Comparison of ENCODE assay signal across 1 cellular context in the genomic region with DNA sequence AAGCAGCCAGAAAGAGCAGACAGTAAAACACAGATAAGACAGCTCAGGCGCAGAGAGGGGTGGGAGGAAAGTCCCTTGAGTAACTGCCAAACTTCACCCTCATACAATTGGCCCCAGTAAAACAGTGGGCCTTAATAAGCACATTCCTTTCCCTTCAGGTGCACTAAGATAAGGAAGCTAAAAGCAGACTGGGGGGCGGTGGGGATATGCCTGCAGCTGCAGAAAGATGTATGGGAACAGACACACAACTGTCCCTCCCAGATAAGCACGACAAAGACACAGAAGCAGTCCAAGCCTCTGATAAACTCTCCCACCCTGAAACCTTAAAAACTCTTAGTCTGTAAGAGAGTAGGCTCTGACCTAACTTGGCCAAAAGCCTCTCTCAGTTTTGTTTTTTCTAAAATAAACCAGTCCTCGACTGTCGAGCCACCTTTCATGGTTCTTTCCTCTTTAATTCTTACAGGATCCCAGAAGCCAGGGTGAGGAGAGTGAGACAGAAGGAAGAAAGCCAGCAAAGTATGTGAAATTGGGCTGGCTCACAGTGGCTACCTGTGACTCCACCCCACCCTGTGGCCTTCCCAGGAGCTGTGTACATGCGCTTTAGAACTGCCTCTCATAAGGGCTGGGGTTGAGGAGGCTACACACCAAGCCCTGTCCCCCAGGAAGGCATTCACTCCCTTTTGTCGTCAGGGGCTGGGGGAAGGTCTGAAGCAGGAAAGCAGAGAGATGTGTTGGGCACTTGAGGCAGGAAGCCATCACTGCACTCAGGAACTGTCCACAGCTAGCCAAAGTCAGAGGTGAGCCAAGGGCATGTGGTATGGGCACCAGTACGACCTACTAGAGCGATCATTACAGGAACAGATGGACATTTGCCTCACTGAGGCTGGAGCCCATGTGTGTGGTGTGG.
TF ChIP-seq lines count a peak whose summit lies in the region.

No MANE protein-coding gene starts in this region.

TF ChIP-seq in K562, 482 proteins besides CTCF, POLR2A, EP300 and RAD21 (continued from another document and continues in another):
- TF ChIP-seq, protein P1, sequence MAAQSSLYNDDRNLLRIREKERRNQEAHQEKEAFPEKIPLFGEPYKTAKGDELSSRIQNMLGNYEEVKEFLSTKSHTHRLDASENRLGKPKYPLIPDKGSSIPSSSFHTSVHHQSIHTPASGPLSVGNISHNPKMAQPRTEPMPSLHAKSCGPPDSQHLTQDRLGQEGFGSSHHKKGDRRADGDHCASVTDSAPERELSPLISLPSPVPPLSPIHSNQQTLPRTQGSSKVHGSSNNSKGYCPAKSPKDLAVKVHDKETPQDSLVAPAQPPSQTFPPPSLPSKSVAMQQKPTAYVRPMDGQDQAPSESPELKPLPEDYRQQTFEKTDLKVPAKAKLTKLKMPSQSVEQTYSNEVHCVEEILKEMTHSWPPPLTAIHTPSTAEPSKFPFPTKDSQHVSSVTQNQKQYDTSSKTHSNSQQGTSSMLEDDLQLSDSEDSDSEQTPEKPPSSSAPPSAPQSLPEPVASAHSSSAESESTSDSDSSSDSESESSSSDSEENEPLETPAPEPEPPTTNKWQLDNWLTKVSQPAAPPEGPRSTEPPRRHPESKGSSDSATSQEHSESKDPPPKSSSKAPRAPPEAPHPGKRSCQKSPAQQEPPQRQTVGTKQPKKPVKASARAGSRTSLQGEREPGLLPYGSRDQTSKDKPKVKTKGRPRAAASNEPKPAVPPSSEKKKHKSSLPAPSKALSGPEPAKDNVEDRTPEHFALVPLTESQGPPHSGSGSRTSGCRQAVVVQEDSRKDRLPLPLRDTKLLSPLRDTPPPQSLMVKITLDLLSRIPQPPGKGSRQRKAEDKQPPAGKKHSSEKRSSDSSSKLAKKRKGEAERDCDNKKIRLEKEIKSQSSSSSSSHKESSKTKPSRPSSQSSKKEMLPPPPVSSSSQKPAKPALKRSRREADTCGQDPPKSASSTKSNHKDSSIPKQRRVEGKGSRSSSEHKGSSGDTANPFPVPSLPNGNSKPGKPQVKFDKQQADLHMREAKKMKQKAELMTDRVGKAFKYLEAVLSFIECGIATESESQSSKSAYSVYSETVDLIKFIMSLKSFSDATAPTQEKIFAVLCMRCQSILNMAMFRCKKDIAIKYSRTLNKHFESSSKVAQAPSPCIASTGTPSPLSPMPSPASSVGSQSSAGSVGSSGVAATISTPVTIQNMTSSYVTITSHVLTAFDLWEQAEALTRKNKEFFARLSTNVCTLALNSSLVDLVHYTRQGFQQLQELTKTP (IDR thresholded peaks at IDR 0.05; ENCODE audit: low read depth in 1 of 2, partially characterized antibody in 2 of 2), result peak in 1 of 2 experiments; percentile 97
- peak; percentile 99 for TF ChIP-seq ARNT (IDR thresholded peaks at IDR 0.05)
- TF ChIP-seq SNRNP70 (optimal IDR thresholded peaks at IDR 0.05; ENCODE audit: low read depth, low read length), result no peak
- no peak for TF ChIP-seq ZSCAN32 (CRISPR knock-in tag; IDR thresholded peaks at IDR 0.05)
- TF ChIP-seq, protein P2, sequence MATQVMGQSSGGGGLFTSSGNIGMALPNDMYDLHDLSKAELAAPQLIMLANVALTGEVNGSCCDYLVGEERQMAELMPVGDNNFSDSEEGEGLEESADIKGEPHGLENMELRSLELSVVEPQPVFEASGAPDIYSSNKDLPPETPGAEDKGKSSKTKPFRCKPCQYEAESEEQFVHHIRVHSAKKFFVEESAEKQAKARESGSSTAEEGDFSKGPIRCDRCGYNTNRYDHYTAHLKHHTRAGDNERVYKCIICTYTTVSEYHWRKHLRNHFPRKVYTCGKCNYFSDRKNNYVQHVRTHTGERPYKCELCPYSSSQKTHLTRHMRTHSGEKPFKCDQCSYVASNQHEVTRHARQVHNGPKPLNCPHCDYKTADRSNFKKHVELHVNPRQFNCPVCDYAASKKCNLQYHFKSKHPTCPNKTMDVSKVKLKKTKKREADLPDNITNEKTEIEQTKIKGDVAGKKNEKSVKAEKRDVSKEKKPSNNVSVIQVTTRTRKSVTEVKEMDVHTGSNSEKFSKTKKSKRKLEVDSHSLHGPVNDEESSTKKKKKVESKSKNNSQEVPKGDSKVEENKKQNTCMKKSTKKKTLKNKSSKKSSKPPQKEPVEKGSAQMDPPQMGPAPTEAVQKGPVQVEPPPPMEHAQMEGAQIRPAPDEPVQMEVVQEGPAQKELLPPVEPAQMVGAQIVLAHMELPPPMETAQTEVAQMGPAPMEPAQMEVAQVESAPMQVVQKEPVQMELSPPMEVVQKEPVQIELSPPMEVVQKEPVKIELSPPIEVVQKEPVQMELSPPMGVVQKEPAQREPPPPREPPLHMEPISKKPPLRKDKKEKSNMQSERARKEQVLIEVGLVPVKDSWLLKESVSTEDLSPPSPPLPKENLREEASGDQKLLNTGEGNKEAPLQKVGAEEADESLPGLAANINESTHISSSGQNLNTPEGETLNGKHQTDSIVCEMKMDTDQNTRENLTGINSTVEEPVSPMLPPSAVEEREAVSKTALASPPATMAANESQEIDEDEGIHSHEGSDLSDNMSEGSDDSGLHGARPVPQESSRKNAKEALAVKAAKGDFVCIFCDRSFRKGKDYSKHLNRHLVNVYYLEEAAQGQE (CRISPR knock-in tag; IDR thresholded peaks at IDR 0.05; ENCODE audit: low read depth), result no peak
- TF ChIP-seq HDAC3 (IDR thresholded peaks at IDR 0.05; ENCODE audit: borderline replicate concordance, partially characterized antibody), result peak; percentile 100
- peak; percentile 88 for TF ChIP-seq ETV1 (tag; conservative IDR thresholded peaks at IDR 0.05; ENCODE audit: low read depth)
- TF ChIP-seq, protein P3, sequence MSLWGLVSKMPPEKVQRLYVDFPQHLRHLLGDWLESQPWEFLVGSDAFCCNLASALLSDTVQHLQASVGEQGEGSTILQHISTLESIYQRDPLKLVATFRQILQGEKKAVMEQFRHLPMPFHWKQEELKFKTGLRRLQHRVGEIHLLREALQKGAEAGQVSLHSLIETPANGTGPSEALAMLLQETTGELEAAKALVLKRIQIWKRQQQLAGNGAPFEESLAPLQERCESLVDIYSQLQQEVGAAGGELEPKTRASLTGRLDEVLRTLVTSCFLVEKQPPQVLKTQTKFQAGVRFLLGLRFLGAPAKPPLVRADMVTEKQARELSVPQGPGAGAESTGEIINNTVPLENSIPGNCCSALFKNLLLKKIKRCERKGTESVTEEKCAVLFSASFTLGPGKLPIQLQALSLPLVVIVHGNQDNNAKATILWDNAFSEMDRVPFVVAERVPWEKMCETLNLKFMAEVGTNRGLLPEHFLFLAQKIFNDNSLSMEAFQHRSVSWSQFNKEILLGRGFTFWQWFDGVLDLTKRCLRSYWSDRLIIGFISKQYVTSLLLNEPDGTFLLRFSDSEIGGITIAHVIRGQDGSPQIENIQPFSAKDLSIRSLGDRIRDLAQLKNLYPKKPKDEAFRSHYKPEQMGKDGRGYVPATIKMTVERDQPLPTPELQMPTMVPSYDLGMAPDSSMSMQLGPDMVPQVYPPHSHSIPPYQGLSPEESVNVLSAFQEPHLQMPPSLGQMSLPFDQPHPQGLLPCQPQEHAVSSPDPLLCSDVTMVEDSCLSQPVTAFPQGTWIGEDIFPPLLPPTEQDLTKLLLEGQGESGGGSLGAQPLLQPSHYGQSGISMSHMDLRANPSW (CRISPR knock-in tag; IDR thresholded peaks at IDR 0.05), result no peak
- TF ChIP-seq, protein P4, sequence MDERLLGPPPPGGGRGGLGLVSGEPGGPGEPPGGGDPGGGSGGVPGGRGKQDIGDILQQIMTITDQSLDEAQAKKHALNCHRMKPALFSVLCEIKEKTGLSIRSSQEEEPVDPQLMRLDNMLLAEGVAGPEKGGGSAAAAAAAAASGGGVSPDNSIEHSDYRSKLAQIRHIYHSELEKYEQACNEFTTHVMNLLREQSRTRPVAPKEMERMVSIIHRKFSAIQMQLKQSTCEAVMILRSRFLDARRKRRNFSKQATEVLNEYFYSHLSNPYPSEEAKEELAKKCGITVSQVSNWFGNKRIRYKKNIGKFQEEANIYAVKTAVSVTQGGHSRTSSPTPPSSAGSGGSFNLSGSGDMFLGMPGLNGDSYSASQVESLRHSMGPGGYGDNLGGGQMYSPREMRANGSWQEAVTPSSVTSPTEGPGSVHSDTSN (CRISPR knock-in tag; IDR thresholded peaks at IDR 0.05; ENCODE audit: low read depth), result no peak
- TF ChIP-seq, protein P4 (tag; conservative IDR thresholded peaks at IDR 0.05; ENCODE audit: low read depth), result peak; percentile 97
- peak; percentile 99 for TF ChIP-seq HDAC2 (IDR thresholded peaks at IDR 0.05)
- TF ChIP-seq, protein P5, sequence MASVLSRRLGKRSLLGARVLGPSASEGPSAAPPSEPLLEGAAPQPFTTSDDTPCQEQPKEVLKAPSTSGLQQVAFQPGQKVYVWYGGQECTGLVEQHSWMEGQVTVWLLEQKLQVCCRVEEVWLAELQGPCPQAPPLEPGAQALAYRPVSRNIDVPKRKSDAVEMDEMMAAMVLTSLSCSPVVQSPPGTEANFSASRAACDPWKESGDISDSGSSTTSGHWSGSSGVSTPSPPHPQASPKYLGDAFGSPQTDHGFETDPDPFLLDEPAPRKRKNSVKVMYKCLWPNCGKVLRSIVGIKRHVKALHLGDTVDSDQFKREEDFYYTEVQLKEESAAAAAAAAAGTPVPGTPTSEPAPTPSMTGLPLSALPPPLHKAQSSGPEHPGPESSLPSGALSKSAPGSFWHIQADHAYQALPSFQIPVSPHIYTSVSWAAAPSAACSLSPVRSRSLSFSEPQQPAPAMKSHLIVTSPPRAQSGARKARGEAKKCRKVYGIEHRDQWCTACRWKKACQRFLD (CRISPR knock-in tag; IDR thresholded peaks at IDR 0.05), result peak; percentile 99
- no peak for TF ChIP-seq RBM34 (IDR thresholded peaks at IDR 0.05; ENCODE audit: borderline replicate concordance, insufficient read depth, low read length)
- TF ChIP-seq ETV5 (CRISPR knock-in tag; IDR thresholded peaks at IDR 0.05; ENCODE audit: low read depth), result peak; percentile 85
- no peak for TF ChIP-seq ZFP36 (IDR thresholded peaks at IDR 0.05; ENCODE audit: low read depth, low read length, partially characterized antibody)
- TF ChIP-seq, protein P6, sequence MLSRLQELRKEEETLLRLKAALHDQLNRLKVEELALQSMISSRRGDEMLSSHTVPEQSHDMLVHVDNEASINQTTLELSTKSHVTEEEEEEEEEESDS (CRISPR knock-in tag; IDR thresholded peaks at IDR 0.05), result no peak
- TF ChIP-seq LEF1 (IDR thresholded peaks at IDR 0.05), result peak; percentile 99
- TF ChIP-seq HEY1 (CRISPR knock-in tag; IDR thresholded peaks at IDR 0.05; ENCODE audit: borderline replicate concordance), result peak; percentile 92
- peak; percentile 69 for TF ChIP-seq RBBP5 (IDR thresholded peaks at IDR 0.05; ENCODE audit: borderline replicate concordance, insufficient read depth, low read length, poor library complexity, severe bottlenecking)
- no peak for TF ChIP-seq GATAD2B (IDR thresholded peaks at IDR 0.05; ENCODE audit: borderline replicate concordance)
- TF ChIP-seq CC2D1A (IDR thresholded peaks at IDR 0.05), result peak; percentile 99
- TF ChIP-seq SAFB2 (IDR thresholded peaks at IDR 0.05; ENCODE audit: borderline replicate concordance, low read depth, low read length, severe bottlenecking), result no peak
- 0 out of 2 replicates have a peak, but pooled peaks have one; percentile 46 for TF ChIP-seq ZNF445 (CRISPR knock-in tag; IDR thresholded peaks at IDR 0.05; ENCODE audit: low read depth)
- TF ChIP-seq, protein P7, sequence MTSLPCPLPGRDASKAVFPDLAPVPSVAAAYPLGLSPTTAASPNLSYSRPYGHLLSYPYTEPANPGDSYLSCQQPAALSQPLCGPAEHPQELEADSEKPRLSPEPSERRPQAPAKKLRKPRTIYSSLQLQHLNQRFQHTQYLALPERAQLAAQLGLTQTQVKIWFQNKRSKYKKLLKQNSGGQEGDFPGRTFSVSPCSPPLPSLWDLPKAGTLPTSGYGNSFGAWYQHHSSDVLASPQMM (CRISPR knock-in tag; IDR thresholded peaks at IDR 0.05), result no peak
- TF ChIP-seq, protein P8, sequence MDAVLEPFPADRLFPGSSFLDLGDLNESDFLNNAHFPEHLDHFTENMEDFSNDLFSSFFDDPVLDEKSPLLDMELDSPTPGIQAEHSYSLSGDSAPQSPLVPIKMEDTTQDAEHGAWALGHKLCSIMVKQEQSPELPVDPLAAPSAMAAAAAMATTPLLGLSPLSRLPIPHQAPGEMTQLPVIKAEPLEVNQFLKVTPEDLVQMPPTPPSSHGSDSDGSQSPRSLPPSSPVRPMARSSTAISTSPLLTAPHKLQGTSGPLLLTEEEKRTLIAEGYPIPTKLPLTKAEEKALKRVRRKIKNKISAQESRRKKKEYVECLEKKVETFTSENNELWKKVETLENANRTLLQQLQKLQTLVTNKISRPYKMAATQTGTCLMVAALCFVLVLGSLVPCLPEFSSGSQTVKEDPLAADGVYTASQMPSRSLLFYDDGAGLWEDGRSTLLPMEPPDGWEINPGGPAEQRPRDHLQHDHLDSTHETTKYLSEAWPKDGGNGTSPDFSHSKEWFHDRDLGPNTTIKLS (IDR thresholded peaks at IDR 0.05; ENCODE audit: borderline replicate concordance, low read depth), result peak; percentile 39; the same call in 1 of the 2 replicates
- TF ChIP-seq, protein P9, sequence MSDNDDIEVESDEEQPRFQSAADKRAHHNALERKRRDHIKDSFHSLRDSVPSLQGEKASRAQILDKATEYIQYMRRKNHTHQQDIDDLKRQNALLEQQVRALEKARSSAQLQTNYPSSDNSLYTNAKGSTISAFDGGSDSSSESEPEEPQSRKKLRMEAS (CRISPR knock-in tag; IDR thresholded peaks at IDR 0.05), result peak; percentile 59
- TF ChIP-seq, protein P10, sequence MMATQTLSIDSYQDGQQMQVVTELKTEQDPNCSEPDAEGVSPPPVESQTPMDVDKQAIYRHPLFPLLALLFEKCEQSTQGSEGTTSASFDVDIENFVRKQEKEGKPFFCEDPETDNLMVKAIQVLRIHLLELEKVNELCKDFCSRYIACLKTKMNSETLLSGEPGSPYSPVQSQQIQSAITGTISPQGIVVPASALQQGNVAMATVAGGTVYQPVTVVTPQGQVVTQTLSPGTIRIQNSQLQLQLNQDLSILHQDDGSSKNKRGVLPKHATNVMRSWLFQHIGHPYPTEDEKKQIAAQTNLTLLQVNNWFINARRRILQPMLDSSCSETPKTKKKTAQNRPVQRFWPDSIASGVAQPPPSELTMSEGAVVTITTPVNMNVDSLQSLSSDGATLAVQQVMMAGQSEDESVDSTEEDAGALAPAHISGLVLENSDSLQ (IDR thresholded peaks at IDR 0.05), result peak; percentile 54
- peak; percentile 48; the same call in 1 of the 2 replicates for TF ChIP-seq TCFL5 (CRISPR knock-in tag; conservative IDR thresholded peaks at IDR 0.05)
- TF ChIP-seq NCOR1 (IDR thresholded peaks at IDR 0.05), result peak; percentile 100
- no peak for TF ChIP-seq GATAD2A (IDR thresholded peaks at IDR 0.05)
- no peak for TF ChIP-seq SAFB (IDR thresholded peaks at IDR 0.05; ENCODE audit: borderline replicate concordance, low read depth, low read length)
- TF ChIP-seq HNRNPH1 (optimal IDR thresholded peaks at IDR 0.05; ENCODE audit: low read depth, low read length), result no peak
- TF ChIP-seq MYC (IDR thresholded peaks at IDR 0.05; ENCODE audit: low read depth, low read length), result peak; percentile 73
- TF ChIP-seq MYC (CRISPR knock-in tag; IDR thresholded peaks at IDR 0.05; ENCODE audit: borderline replicate concordance, low read depth), result no peak
- TF ChIP-seq PTBP1 (IDR thresholded peaks at IDR 0.05; ENCODE audit: low read depth, low read length), result peak; percentile 56; the same call in 1 of the 2 replicates
- peak; percentile 99 for TF ChIP-seq PML (IDR thresholded peaks at IDR 0.05; ENCODE audit: low read length)
- TF ChIP-seq PHB (CRISPR knock-in tag; IDR thresholded peaks at IDR 0.05), result no peak
- TF ChIP-seq TEAD1 (CRISPR knock-in tag; IDR thresholded peaks at IDR 0.05), result peak; percentile 99 to 100
